29 cellular contexts compared by ENCODE assay signal in the genomic region with DNA sequence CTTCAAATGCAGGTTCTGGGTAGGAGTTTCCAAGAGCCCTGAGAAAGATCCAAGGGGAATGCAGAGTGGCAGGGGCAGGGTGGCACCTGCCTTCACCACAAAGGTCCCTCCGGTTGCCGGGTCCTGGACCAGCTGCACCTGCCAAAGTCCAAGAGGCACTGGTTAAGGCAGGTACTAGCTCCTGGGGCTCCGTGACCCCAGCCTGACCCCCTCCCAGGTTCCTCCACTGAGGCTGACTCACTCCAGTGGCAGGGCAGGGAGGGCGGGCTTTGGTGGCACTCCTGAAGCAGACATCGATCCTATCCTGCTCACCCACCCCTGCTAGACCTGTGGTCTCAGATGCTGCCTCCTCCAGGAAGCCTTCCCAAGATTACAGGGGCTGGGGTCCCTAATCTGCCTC. TPM values are rescaled to one million over a fixed set of nuclear protein-coding genes. Genes with fewer than 3 reads are reported as not detected.
"Had no signal": no experiment of that assay in that cellular context is flagged by ENCODE, and none has a peak within 500 bp of the region (broad histone marks: within the 10 kb centered on the region; RNA-seq: fewer than 3 reads in every experiment).

No MANE protein-coding gene starts in this region.

- H3K9me3 Mint-ChIP-seq: activated naive CD4-positive, alpha-beta T cell treated with anti-CD3 and anti-CD28 coated beads, Interleukin-2, amount 50 U/mL, for 24 hours; memory B cell; nephron progenitor cell; WTC11 had no signal

- H3K27me3 ChIP-seq: brain microvascular endothelial cell, esophagus muscularis mucosa, gastrocnemius medialis, testis had no signal

- H3K4me1 Mint-ChIP-seq: activated naive CD4-positive, alpha-beta T cell treated with anti-CD3 and anti-CD28 coated beads, Interleukin-2, amount 50 U/mL, for 24 hours; WTC11 had no signal

- H3K4me3 Mint-ChIP-seq: activated naive CD4-positive, alpha-beta T cell treated with anti-CD3 and anti-CD28 coated beads, Interleukin-2, amount 50 U/mL, for 24 hours; memory B cell; nephron progenitor cell; WTC11 had no signal

- H3K9me3 ChIP-seq: esophagus muscularis mucosa, gastrocnemius medialis, testis had no signal

- H3K36me3 ChIP-seq: brain microvascular endothelial cell, gastrocnemius medialis had no signal

- H3K27ac ChIP-seq: brain microvascular endothelial cell, esophagus muscularis mucosa, gastrocnemius medialis, testis had no signal

- H3K27me3 Mint-ChIP-seq: activated naive CD4-positive, alpha-beta T cell treated with anti-CD3 and anti-CD28 coated beads, Interleukin-2, amount 50 U/mL, for 24 hours; memory B cell had no signal

- ATAC-seq: gastrocnemius medialis, sciatic nerve, WTC11 had no signal

- H3K27ac Mint-ChIP-seq: activated naive CD4-positive, alpha-beta T cell treated with anti-CD3 and anti-CD28 coated beads, Interleukin-2, amount 50 U/mL, for 24 hours; memory B cell; nephron progenitor cell had no signal

- H3K36me3 Mint-ChIP-seq: memory B cell, WTC11 had no signal

- H3K4me3 ChIP-seq: esophagus muscularis mucosa, gastrocnemius medialis, smooth muscle cell, testis had no signal

- DNase-seq: activated CD4-positive, alpha-beta T cell treated with anti-CD3 and anti-CD28 coated beads, Interleukin-2, amount 50 U/mL, for 4 hours; activated CD8-positive, alpha-beta memory T cell treated with anti-CD3 and anti-CD28 coated beads for 24 hours; activated CD8-positive, alpha-beta memory T cell treated with anti-CD3 and anti-CD28 coated beads, Interleukin-2, amount 50 U/mL, for 48 hours; activated gamma-delta T cell; aorta; brain microvascular endothelial cell; central memory CD4-positive, alpha-beta T cell; dermis blood vessel endothelial cell; effector CD8-positive, alpha-beta T cell; gastrocnemius medialis; head of caudate nucleus; hypothalamus; nephron progenitor cell; nucleus accumbens; stimulated activated CD4-positive, alpha-beta T cell treated with anti-CD3 and anti-CD28 coated beads, Interleukin-2, amount 100 ng/mL, for 48 hours; stimulated activated CD8-positive, alpha-beta memory T cell treated with anti-CD3 and anti-CD28 coated beads, Interleukin-4, amount 100 ng/mL, for 48 hours; stimulated activated naive CD4-positive, alpha-beta T cell; T-helper 9 cell; testis; trophoblast cell had no signal

RNA-seq across cellular contexts. Expression of gene RPS6KL1, which starts 11.4 kb away (rescaled TPM):
- total RNA-seq: smooth muscle cell had no signal
- polyA plus RNA-seq: smooth muscle cell had no signal

RNA-seq across cellular contexts. Expression of gene PROX2, which starts 35.8 kb away (rescaled TPM):
- total RNA-seq: aorta, dermis blood vessel endothelial cell, esophagus muscularis mucosa, gastrocnemius medialis, liver, sciatic nerve, smooth muscle cell had no signal
- polyA plus RNA-seq: adipose tissue, aorta had no signal

RNA-seq across cellular contexts. Expression of gene PGF, which starts 43.7 kb away (rescaled TPM):
- total RNA-seq: mononuclear cell had no signal
